In genomic region chr19:50280983-50281382, GRCh38 we compare ENCODE assay signal across 21 cellular contexts. TPM values are rescaled to one million over a fixed set of nuclear protein-coding genes. Genes with fewer than 3 reads are reported as not detected.
DNase-seq lines count a peak whose midpoint lies in the region.
"Had no signal": no experiment of that assay in that cellular context is flagged by ENCODE, and none has a peak within 500 bp of the region (broad histone marks: within the 10 kb centered on the region; RNA-seq: fewer than 3 reads in every experiment).

No MANE protein-coding gene starts in this region.

- no peak overlapping the region for H3K4me3 Mint-ChIP-seq in activated naive CD8-positive, alpha-beta T cell
- H3K4me3 Mint-ChIP-seq in activated naive CD8-positive, alpha-beta T cell treated with anti-CD3 and anti-CD28 coated beads for 36 hours: no peak overlapping the region
- H3K4me3 Mint-ChIP-seq: CD14-positive monocyte; CD4-positive, alpha-beta memory T cell; CD4-positive, CD25-positive, alpha-beta regulatory T cell; CD8-positive, alpha-beta memory T cell had no signal

- intact Hi-C loops in posterior vena cava (cut with DNase I): no loop called here

- peaks cover 2% of the 10 kb centered on the region for H3K36me3 Mint-ChIP-seq in activated naive CD8-positive, alpha-beta T cell
- H3K36me3 Mint-ChIP-seq in activated naive CD8-positive, alpha-beta T cell treated with anti-CD3 and anti-CD28 coated beads for 36 hours: no peaks in the 10 kb centered on the region
- H3K36me3 Mint-ChIP-seq: CD14-positive monocyte; CD4-positive, alpha-beta memory T cell; CD4-positive, CD25-positive, alpha-beta regulatory T cell; CD8-positive, alpha-beta memory T cell had no signal

- peaks cover 7% of the 10 kb centered on the region for H3K27me3 Mint-ChIP-seq in activated naive CD8-positive, alpha-beta T cell
- peaks cover 14% of the 10 kb centered on the region for H3K27me3 Mint-ChIP-seq in activated naive CD8-positive, alpha-beta T cell treated with anti-CD3 and anti-CD28 coated beads for 36 hours

- DNase-seq in activated naive CD8-positive, alpha-beta T cell treated with anti-CD3 and anti-CD28 coated beads for 36 hours: no peak
- DNase-seq in posterior vena cava (ENCODE audit: low spot score): peak; percentile 24
- DNase-seq in NCI-H82 (lab: John Stamatoyannopoulos, UW): no peak
- DNase-seq in cerebellum (ENCODE audit: low spot score): no peak
- DNase-seq: 8988T; ACHN; BE2C; C1 segment of cervical spinal cord; CD4-positive, alpha-beta memory T cell; CD4-positive, CD25-positive, alpha-beta regulatory T cell; COR-L47; DMS 273 treated with DMSO at 0.1 percent for 48 hours; DMS153; DMS53; DMS79; DND-41; EL; GDM1 had no signal

- peaks cover 9% of the 10 kb centered on the region for H3K9me3 Mint-ChIP-seq in activated naive CD8-positive, alpha-beta T cell (ENCODE audit: low read depth)
- peaks cover 6% of the 10 kb centered on the region for H3K9me3 Mint-ChIP-seq in activated naive CD8-positive, alpha-beta T cell treated with anti-CD3 and anti-CD28 coated beads for 36 hours

- peaks cover 2% of the 10 kb centered on the region for H3K4me1 Mint-ChIP-seq in activated naive CD8-positive, alpha-beta T cell (ENCODE audit: low read depth)
- H3K4me1 Mint-ChIP-seq in activated naive CD8-positive, alpha-beta T cell treated with anti-CD3 and anti-CD28 coated beads for 36 hours: no peaks in the 10 kb centered on the region
- H3K4me1 Mint-ChIP-seq: CD14-positive monocyte; CD4-positive, CD25-positive, alpha-beta regulatory T cell; CD8-positive, alpha-beta memory T cell had no signal

- peak overlapping the region; percentile 5 for H3K27ac Mint-ChIP-seq in activated naive CD8-positive, alpha-beta T cell
- H3K27ac Mint-ChIP-seq in activated naive CD8-positive, alpha-beta T cell treated with anti-CD3 and anti-CD28 coated beads for 36 hours: no peak overlapping the region
- H3K27ac Mint-ChIP-seq: CD14-positive monocyte; CD4-positive, alpha-beta memory T cell; CD4-positive, CD25-positive, alpha-beta regulatory T cell; CD8-positive, alpha-beta memory T cell had no signal

RNA-seq across cellular contexts. Expression of gene KCNC3, which starts 48.2 kb away (rescaled TPM):
- under 1 TPM; 0.56 to 0.64 TPM for total RNA-seq in activated naive CD8-positive, alpha-beta T cell treated with anti-CD3 and anti-CD28 coated beads for 36 hours
- total RNA-seq in posterior vena cava: under 1 TPM; 0.83 to 0.90 TPM
- total RNA-seq in cerebellum: 6.3 TPM
